In genomic region chr4:103100691-103101090, GRCh38 we compare ENCODE assay signal across 17 cellular contexts.
"Had no signal": no experiment of that assay in that cellular context is flagged by ENCODE, and none has a peak within 500 bp of the region (broad histone marks: within the 10 kb centered on the region; RNA-seq: fewer than 3 reads in every experiment).

No MANE protein-coding gene starts in this region.

- H3K36me3 ChIP-seq: ascending aorta, breast epithelium, esophagus muscularis mucosa, thoracic aorta, upper lobe of left lung had no signal

- H3K36me3 Mint-ChIP-seq: stimulated activated naive B cell treated with anti-CD40 and anti-IgM and Interleukin-4, amounts not matched to agents 10 μg/mL and 1 μg/mL and 100 μg/mL, for 72 hours had no signal

- H3K4me3 ChIP-seq: ascending aorta, breast epithelium, esophagus muscularis mucosa, thoracic aorta, upper lobe of left lung had no signal

- H3K9me3 ChIP-seq: ascending aorta, breast epithelium, esophagus muscularis mucosa, thoracic aorta, upper lobe of left lung had no signal

- H3K4me3 Mint-ChIP-seq: activated T-cell treated with anti-CD3 and anti-CD28 coated beads, Interleukin-2, amount 50 U/mL, for 72 hours; naive thymus-derived CD4-positive, alpha-beta T cell; stimulated activated naive B cell treated with anti-CD40 and anti-IgM and Interleukin-4, amounts not matched to agents 10 μg/mL and 1 μg/mL and 100 μg/mL, for 72 hours; T-cell had no signal

- H3K27ac Mint-ChIP-seq: activated T-cell treated with anti-CD3 and anti-CD28 coated beads, Interleukin-2, amount 50 U/mL, for 72 hours; stimulated activated naive B cell treated with anti-CD40 and anti-IgM and Interleukin-4, amounts not matched to agents 10 μg/mL and 1 μg/mL and 100 μg/mL, for 72 hours; T-cell had no signal

- H3K27me3 ChIP-seq: ascending aorta, breast epithelium, esophagus muscularis mucosa, upper lobe of left lung had no signal

- H3K9me3 Mint-ChIP-seq: activated T-cell treated with anti-CD3 and anti-CD28 coated beads, Interleukin-2, amount 50 U/mL, for 72 hours; naive thymus-derived CD4-positive, alpha-beta T cell; stimulated activated naive B cell treated with anti-CD40 and anti-IgM and Interleukin-4, amounts not matched to agents 10 μg/mL and 1 μg/mL and 100 μg/mL, for 72 hours; T-cell had no signal

- ATAC-seq: naive thymus-derived CD4-positive, alpha-beta T cell had no signal

- DNase-seq: activated CD4-positive, CD25-positive, alpha-beta regulatory T cell treated with anti-CD3 and anti-CD28 coated beads, Interleukin-2, amount 50 U/mL, for 72 hours; activated effector memory CD4-positive, alpha-beta T cell treated with anti-CD3 and anti-CD28 coated beads, Interleukin-2, amount 50 U/mL, for 16 hours; activated naive CD4-positive, alpha-beta T cell treated with anti-CD3 and anti-CD28 coated beads, Interleukin-2, amount 50 U/mL, for 16 hours; activated T-cell treated with anti-CD3 and anti-CD28 coated beads, Interleukin-2, amount 50 U/mL, for 72 hours; cerebellar nuclear complex; cortex of kidney; effector CD4-positive, alpha-beta T cell; mesendoderm; naive thymus-derived CD4-positive, alpha-beta T cell; posterior cingulate gyrus; stimulated activated naive B cell treated with anti-CD40 and anti-IgM and Interleukin-4, amounts not matched to agents 10 μg/mL and 1 μg/mL and 100 μg/mL, for 72 hours; T-cell; upper lobe of left lung had no signal

- H3K27me3 Mint-ChIP-seq: naive thymus-derived CD4-positive, alpha-beta T cell; stimulated activated naive B cell treated with anti-CD40 and anti-IgM and Interleukin-4, amounts not matched to agents 10 μg/mL and 1 μg/mL and 100 μg/mL, for 72 hours; T-cell had no signal

- H3K27ac ChIP-seq: ascending aorta, breast epithelium, esophagus muscularis mucosa, thoracic aorta, upper lobe of left lung had no signal
